In genomic region chr9:26946753-26947727, GRCh38 we compare ENCODE assay signal across 8 cellular contexts. TPM values are rescaled to one million over a fixed set of nuclear protein-coding genes. Genes with fewer than 3 reads are reported as not detected.
A peak's percentile ranks its signal among the peaks of the same experiment; 100 is the strongest.
DNase-seq lines count a peak whose midpoint lies in the region; ATAC-seq and TF ChIP-seq lines count a peak whose summit lies in the region.

PLAA (minus strand) TSS chr9:26947242; CDS start chr9:26947045, 197 bp downstream.

- peak; percentile 33 for DNase-seq in CMK (ENCODE audit: low read depth)
- peak; percentile 58 for DNase-seq in HS-27A (ENCODE audit: low read depth)
- DNase-seq in NT2/D1 (ENCODE audit: low read depth, low spot score): peak; percentile 79
- DNase-seq in activated CD8-positive, alpha-beta memory T cell treated with anti-CD3 and anti-CD28 coated beads, Interleukin-2, amount 50 U/mL, for 24 hours (ENCODE audit: extremely low read depth): peak; percentile 63
- DNase-seq in mesothelial cell of epicardium (ENCODE audit: low spot score in 2 of 2, unreplicated experiment in 2 of 2): peak; percentile 68 to 83
- DNase-seq in stimulated activated CD8-positive, alpha-beta memory T cell treated with anti-CD3 and anti-CD28 coated beads, Interleukin-15, amount 100 ng/mL, for 48 hours (ENCODE audit: low read depth in 2 of 2): peak; percentile 77 to 79

- H3K27me3 ChIP-seq in NT2/D1 (ENCODE audit: insufficient read depth, insufficient read length): no peaks in the 10 kb centered on the region

- peak within 1 kb of the TSS; percentile 99 for H3K4me3 ChIP-seq in NT2/D1 (ENCODE audit: insufficient read length, low read depth)

- H3K4me1 Mint-ChIP-seq in mesothelial cell of epicardium: peaks cover 24% of the 10 kb centered on the region

- TF ChIP-seq CTCF in mesothelial cell of epicardium (IDR thresholded peaks at IDR 0.05; ENCODE audit: unreplicated experiment): no peak

- H3K4me1 ChIP-seq in NT2/D1 (ENCODE audit: insufficient read depth, insufficient read length): no peaks in the 10 kb centered on the region

- H3K9me3 Mint-ChIP-seq in mesothelial cell of epicardium: no peaks in the 10 kb centered on the region

- peak; percentile 99 for ATAC-seq in GM19467 (IDR thresholded peaks at IDR 0.05; ENCODE audit: unreplicated experiment)

- peaks cover 15% of the 10 kb centered on the region for H3K36me3 ChIP-seq in NT2/D1 (ENCODE audit: insufficient read depth, insufficient read length, low read length)

- peaks cover 3% of the 10 kb centered on the region for H3K36me3 Mint-ChIP-seq in mesothelial cell of epicardium

- in situ Hi-C loops in endometrial microvascular endothelial cells (cut with HindIII; ENCODE audit: inconsistent ontology term, low pct_unique_long_range_greater_than_20kb, low sequenced_read_pairs): no loop called here

- no peaks in the 10 kb centered on the region for H3K27me3 Mint-ChIP-seq in mesothelial cell of epicardium (ENCODE audit: low read depth)

- peak within 1 kb of the TSS; percentile 100 for H3K27ac Mint-ChIP-seq in mesothelial cell of epicardium

- H3K9me3 ChIP-seq in NT2/D1 (ENCODE audit: insufficient read depth, low read length): no peaks in the 10 kb centered on the region

- H3K9ac ChIP-seq in NT2/D1 (ENCODE audit: insufficient read length, low read depth): peak within 1 kb of the TSS; percentile 99

- peak within 1 kb of the TSS; percentile 99 for H3K4me3 Mint-ChIP-seq in mesothelial cell of epicardium

RNA-seq across cellular contexts. Expression of gene PLAA, which starts in this region (rescaled TPM):
- total RNA-seq in endometrial microvascular endothelial cells (ENCODE audit: inconsistent ontology term): 56.2 TPM
- 33.1 to 38.3 TPM (median 34.4 TPM) in 3 replicates for total RNA-seq in mesothelial cell of epicardium

Comparison
In these comparisons a context has a peak if more than half of its experiments do, and no peak if none do; other contexts are left out.
1. Peak in every context shown above with its lines: DNase-seq, ATAC-seq and H3K4me3 ChIP-seq.